19 cellular contexts compared by ENCODE assay signal in genomic region chr5:76615759-76616158, GRCh38. TPM values are rescaled to one million over a fixed set of nuclear protein-coding genes. Genes with fewer than 3 reads are reported as not detected.
DNase-seq lines count a peak whose midpoint lies in the region; ATAC-seq and TF ChIP-seq lines count a peak whose summit lies in the region.
"Had no signal": no experiment of that assay in that cellular context is flagged by ENCODE, and none has a peak within 500 bp of the region (broad histone marks: within the 10 kb centered on the region; RNA-seq: fewer than 3 reads in every experiment).

No MANE protein-coding gene starts in this region.

- no peak overlapping the region for H3K4me2 ChIP-seq in osteoblast (ENCODE audit: insufficient read depth, low read length)
- H3K4me2 ChIP-seq: PC-9 had no signal

- no peaks in the 10 kb centered on the region for H4K20me1 ChIP-seq in osteoblast (ENCODE audit: insufficient read depth, low read length)

- no peak for TF ChIP-seq CTCF in osteoblast (IDR thresholded peaks at IDR 0.05; ENCODE audit: extremely low read depth, low read depth, low read length)

- H3K9me3 ChIP-seq in osteoblast (ENCODE audit: low read depth, low read length), result no peaks in the 10 kb centered on the region

- DNase-seq in EL (peak; percentile 52), HT1080 (ENCODE audit: low read depth) (peak; percentile 18), astrocyte of the hippocampus (ENCODE audit: low read depth, low spot score) (peak; percentile 16), osteoblast (ENCODE audit: insufficient read length, low spot score, missing footprints) (no peak), AG08396 (ENCODE audit: low spot score) (no peak)
- DNase-seq: Calu3; CD4-positive, alpha-beta memory T cell; GDM1; MV-4-11; NCI-H1417 treated with DMSO at 0.1 percent for 48 hours; NCI-H2029; NCI-H510A treated with DMSO at 0.1 percent for 48 hours; NCI-H82; PC-9; T-cell had no signal

- peaks cover 6% of the 10 kb centered on the region for H3K79me2 ChIP-seq in osteoblast (ENCODE audit: insufficient read depth, low read length)

- no peak overlapping the region for H3K4me3 ChIP-seq in osteoblast (ENCODE audit: insufficient read depth, low read length)
- H3K4me3 ChIP-seq: GM12878, PC-9 had no signal

- ATAC-seq in GM21619 (IDR thresholded peaks at IDR 0.05; ENCODE audit: unreplicated experiment) (no peak), HG03521 (IDR thresholded peaks at IDR 0.05; ENCODE audit: unreplicated experiment) (no peak)
- ATAC-seq: GM12878, T-cell had no signal

- H2AFZ ChIP-seq in osteoblast (ENCODE audit: low read length), result peak overlapping the region; percentile 12
- H2AFZ ChIP-seq: PC-9 had no signal

- H3K27me3 ChIP-seq in osteoblast (ENCODE audit: insufficient read depth, low read length), result no peaks in the 10 kb centered on the region

- H3K27ac ChIP-seq in osteoblast (ENCODE audit: low read depth, low read length), result peak overlapping the region; percentile 67
- H3K27ac ChIP-seq: PC-9 had no signal

- no peaks in the 10 kb centered on the region for H3K36me3 ChIP-seq in osteoblast (ENCODE audit: insufficient read depth, low read length)

- peaks cover 27% of the 10 kb centered on the region for H3K4me1 ChIP-seq in osteoblast (ENCODE audit: insufficient read depth, low read length)

RNA-seq across cellular contexts. Expression of gene F2RL2, which starts 7.4 kb away (rescaled TPM):
- total RNA-seq in HT1080 (2014; rRNA removed; shearing (Covaris generic)), result 2.8 and 4.1 TPM in 2 replicates
- polyA plus RNA-seq in HT1080 (2015; cell fraction: cytosol; rRNA removed), result 3.5 and 4.4 TPM in 2 replicates
- 3.2 and 3.8 TPM in 2 replicates for polyA plus RNA-seq in HT1080 (2015; cell fraction: nucleus; rRNA removed)
- total RNA-seq in osteoblast, result 1.1 and 1.5 TPM in 2 replicates
- total RNA-seq: Calu3; CD4-positive, alpha-beta memory T cell; GM12878; SK-MEL-5 had no signal

Comparison
In these comparisons a context has a peak if more than half of its experiments do, and no peak if none do; other contexts are left out.
1. DNase-seq: peak in EL (single experiment), HT1080 (single experiment) and astrocyte of the hippocampus (single experiment); none in osteoblast (single experiment) and AG08396 (single experiment).